ENCODE assay signal across 9 cellular contexts in genomic region chrX:32483534-32484136, GRCh38.
DNase-seq lines count a peak whose midpoint lies in the region; ATAC-seq and TF ChIP-seq lines count a peak whose summit lies in the region.
"Had no signal": no experiment of that assay in that cellular context is flagged by ENCODE, and none has a peak within 500 bp of the region (broad histone marks: within the 10 kb centered on the region; RNA-seq: fewer than 3 reads in every experiment).

No MANE protein-coding gene starts in this region.

- no peak overlapping the region for H3K4me3 Mint-ChIP-seq in nephron progenitor cell
- H3K4me3 Mint-ChIP-seq in activated T-helper 2 cell treated with anti-CD3 and anti-CD28 coated beads, Interferon-gamma antibody, Interleukin-2, Interleukin-4, amounts not matched to agents 10 μg/mL and 5 μg/mL and 100 μg/mL, durations not matched to agents 14 hours and 24 hours and 36 hours (ENCODE audit: low read depth) = no peak overlapping the region

- H3K9me3 Mint-ChIP-seq in nephron progenitor cell = no peaks in the 10 kb centered on the region
- no peaks in the 10 kb centered on the region for H3K9me3 Mint-ChIP-seq in activated T-helper 2 cell treated with anti-CD3 and anti-CD28 coated beads, Interferon-gamma antibody, Interleukin-2, Interleukin-4, amounts not matched to agents 10 μg/mL and 5 μg/mL and 100 μg/mL, durations not matched to agents 14 hours and 24 hours and 36 hours

- no peaks in the 10 kb centered on the region for H3K36me3 Mint-ChIP-seq in nephron progenitor cell (ENCODE audit: low read depth)
- H3K36me3 Mint-ChIP-seq in activated T-helper 2 cell treated with anti-CD3 and anti-CD28 coated beads, Interferon-gamma antibody, Interleukin-2, Interleukin-4, amounts not matched to agents 10 μg/mL and 5 μg/mL and 100 μg/mL, durations not matched to agents 14 hours and 24 hours and 36 hours (ENCODE audit: low read depth) = no peaks in the 10 kb centered on the region

- CTCF ChIA-PET in GM10248 (lab: Yijun Ruan, JAX) (no interaction called here), IMR-90 (lab: Yijun Ruan, JAX) (interaction anchor here (0.6 to 1.4 kb wide), 3 partner anchors 16 to 230 kb away, joined by 3 to 4 read pairs (median 3); no protein-coding TSS in a partner anchor)

- no peak overlapping the region for H2BK120ac ChIP-seq in IMR-90 (ENCODE audit: low read depth, low read length)

- POLR2A ChIA-PET in GM10248 (lab: Yijun Ruan, JAX) = no interaction called here
- POLR2A ChIA-PET in IMR-90 (lab: Charles Lee; ENCODE audit: unreplicated experiment) = no interaction called here

- dilution Hi-C loops in IMR-90 (cut with HindIII; ENCODE audit: low sequenced_read_pairs, unreplicated experiment) = no loop called here

- intact Hi-C loops in IMR-90 (cut with micrococcal nuclease) = no loop called here
- intact Hi-C loops in activated T-helper 2 cell treated with anti-CD3 and anti-CD28 coated beads, Interferon-gamma antibody, Interleukin-2, Interleukin-4, amounts not matched to agents 10 μg/mL and 5 μg/mL and 100 μg/mL, durations not matched to agents 14 hours and 24 hours and 36 hours (cut with micrococcal nuclease) = no loop called here

- TF ChIP-seq RAD21 in IMR-90 (IDR thresholded peaks at IDR 0.05; ENCODE audit: low read length) = peak; percentile 22; the same call in 1 of the 2 replicates

- WGBS in IMR-90 (ENCODE audit: extremely low coverage in 2 of 2, insufficient read length in 1 of 2), 2 experiments = no CpG with 5 or more reads among the region's 3 CpGs

- H3K18ac ChIP-seq in IMR-90 (ENCODE audit: low read depth, low read length) = no peak overlapping the region

- ATAC-seq in IMR-90 (ENCODE audit: low read depth) (no peak), HG03571 (IDR thresholded peaks at IDR 0.05; ENCODE audit: unreplicated experiment) (no peak)

- no peak overlapping the region for H2AFZ ChIP-seq in IMR-90 (replicated peaks; ENCODE audit: low read length, poor library complexity)

- no peak overlapping the region for H4K8ac ChIP-seq in IMR-90 (ENCODE audit: low read depth in 2 of 2, low read length in 2 of 2)

- H3K14ac ChIP-seq in IMR-90 (replicated peaks; ENCODE audit: low read depth, low read length) = no peak overlapping the region

- no peak overlapping the region for H4K91ac ChIP-seq in IMR-90 (ENCODE audit: insufficient read depth, low read depth, low read length)

- H4K20me1 ChIP-seq in IMR-90 (ENCODE audit: insufficient read depth, low read length) = no peaks in the 10 kb centered on the region

- H3K27ac ChIP-seq in IMR-90 (ENCODE audit: insufficient read depth, low read length) = no peak overlapping the region

- no peaks in the 10 kb centered on the region for H3K9me1 ChIP-seq in IMR-90 (ENCODE audit: insufficient read depth, low read length)

- H2BK20ac ChIP-seq in IMR-90 (ENCODE audit: low read depth, low read length) = no peak overlapping the region

- H2BK5ac ChIP-seq in IMR-90 (ENCODE audit: low read depth, low read length, poor library complexity, severe bottlenecking) = no peak overlapping the region

- no peaks in the 10 kb centered on the region for H3K36me3 ChIP-seq in IMR-90 (ENCODE audit: control insufficient read depth, insufficient read depth, low read length)
- H3K36me3 ChIP-seq in adipocyte (ENCODE audit: control insufficient read depth, insufficient read depth, low read length, severe bottlenecking) = no peaks in the 10 kb centered on the region

- H3K9me3 ChIP-seq in IMR-90 (ENCODE audit: control insufficient read depth, insufficient read depth, low read length) = no peaks in the 10 kb centered on the region
- no peaks in the 10 kb centered on the region for H3K9me3 ChIP-seq in adipocyte (ENCODE audit: control insufficient read depth, low read length)

- no peak for DNase-seq in GM10248 (ENCODE audit: extremely low spot score)
- no peak for DNase-seq in IMR-90
- peak; percentile 13 for DNase-seq in adipocyte (ENCODE audit: low read depth)
- DNase-seq in nephron progenitor cell = no peak
- no peak for DNase-seq in activated T-helper 2 cell treated with anti-CD3 and anti-CD28 coated beads, Interferon-gamma antibody, Interleukin-2, Interleukin-4, amounts not matched to agents 10 μg/mL and 5 μg/mL and 100 μg/mL, durations not matched to agents 14 hours and 24 hours and 36 hours (ENCODE audit: low spot score)
- no peak for DNase-seq in NCI-H526 treated with DMSO at 0.1 percent for 48 hours (lab: John Stamatoyannopoulos, UW)
- no peak for DNase-seq in central memory CD4-positive, alpha-beta T cell
- DNase-seq: activated CD8-positive, alpha-beta memory T cell treated with anti-CD3 and anti-CD28 coated beads, Interleukin-2, amount 50 U/mL, for 4 hours had no signal

- H4K5ac ChIP-seq in IMR-90 (ENCODE audit: low read depth, low read length) = no peak overlapping the region

- no peaks in the 10 kb centered on the region for H3K4me1 Mint-ChIP-seq in nephron progenitor cell
- H3K4me1 Mint-ChIP-seq in activated T-helper 2 cell treated with anti-CD3 and anti-CD28 coated beads, Interferon-gamma antibody, Interleukin-2, Interleukin-4, amounts not matched to agents 10 μg/mL and 5 μg/mL and 100 μg/mL, durations not matched to agents 14 hours and 24 hours and 36 hours (ENCODE audit: low read depth) = no peaks in the 10 kb centered on the region

- no peak overlapping the region for H3K56ac ChIP-seq in IMR-90 (ENCODE audit: extremely low read depth, insufficient read depth, low read length)

- no peak for TF ChIP-seq POLR2A in IMR-90 (IDR thresholded peaks at IDR 0.05; ENCODE audit: low read depth, low read length)

- H3K4me3 ChIP-seq in IMR-90 (ENCODE audit: insufficient read depth, low read depth, low read length) (no peak overlapping the region), adipocyte (ENCODE audit: low read length) (no peak overlapping the region)

- H3K4me2 ChIP-seq in IMR-90 (ENCODE audit: low read depth, low read length) = no peak overlapping the region

- no peaks in the 10 kb centered on the region for H3K79me1 ChIP-seq in IMR-90 (ENCODE audit: low read depth in 1 of 2, low read length in 2 of 2)

- no peak overlapping the region for H2BK15ac ChIP-seq in IMR-90 (ENCODE audit: low read depth, low read length)

- no peak overlapping the region for H3K27ac Mint-ChIP-seq in nephron progenitor cell
- no peak overlapping the region for H3K27ac Mint-ChIP-seq in activated T-helper 2 cell treated with anti-CD3 and anti-CD28 coated beads, Interferon-gamma antibody, Interleukin-2, Interleukin-4, amounts not matched to agents 10 μg/mL and 5 μg/mL and 100 μg/mL, durations not matched to agents 14 hours and 24 hours and 36 hours

- H3K4ac ChIP-seq in IMR-90 (ENCODE audit: low read depth, low read length) = no peak overlapping the region

- H3K23ac ChIP-seq in IMR-90 (ENCODE audit: low read depth, low read length) = no peak overlapping the region

- no peaks in the 10 kb centered on the region for H3K27me3 ChIP-seq in IMR-90 (ENCODE audit: control insufficient read depth, insufficient read depth, low read length)
- H3K27me3 ChIP-seq in adipocyte (replicated peaks; ENCODE audit: control insufficient read depth, insufficient read depth, low read length) = no peaks in the 10 kb centered on the region

- H2AK5ac ChIP-seq in IMR-90 (ENCODE audit: low read depth, low read length) = no peak overlapping the region

- TF ChIP-seq CTCF in GM10248 (IDR thresholded peaks at IDR 0.05; ENCODE audit: control extremely low read depth, extremely low read depth, low read depth, missing control alignments) (peak; percentile 11), IMR-90 (conservative IDR thresholded peaks at IDR 0.05; ENCODE audit: low read depth, low read length) (peak; percentile 39), nephron progenitor cell (IDR thresholded peaks at IDR 0.05) (peak; percentile 48)

- no peak overlapping the region for H2AK9ac ChIP-seq in IMR-90 (replicated peaks; ENCODE audit: low read depth, low read length, poor library complexity)

- in situ Hi-C loops in IMR-90 (cut with MboI; ENCODE audit: low sequenced_read_pairs) = no loop called here

- H3K4me1 ChIP-seq in IMR-90 (ENCODE audit: control insufficient read depth, insufficient read depth, low read length) = no peaks in the 10 kb centered on the region
- H3K4me1 ChIP-seq in adipocyte (ENCODE audit: control insufficient read depth, insufficient read depth, low read length) = peaks cover 3% of the 10 kb centered on the region

- no peak overlapping the region for H3K9ac ChIP-seq in IMR-90 (ENCODE audit: low read depth, low read length)
- H3K9ac ChIP-seq in adipocyte (ENCODE audit: low read length) = no peak overlapping the region

- no TSS peak for BruUV-seq in IMR-90 (replicated peaks; lab: Mats Ljungman, UMichigan)

- no peaks in the 10 kb centered on the region for H3K27me3 Mint-ChIP-seq in nephron progenitor cell (ENCODE audit: low read depth, poor library complexity)
- no peaks in the 10 kb centered on the region for H3K27me3 Mint-ChIP-seq in activated T-helper 2 cell treated with anti-CD3 and anti-CD28 coated beads, Interferon-gamma antibody, Interleukin-2, Interleukin-4, amounts not matched to agents 10 μg/mL and 5 μg/mL and 100 μg/mL, durations not matched to agents 14 hours and 24 hours and 36 hours (ENCODE audit: low read depth)

TF ChIP-seq in IMR-90, 13 proteins besides CTCF, POLR2A, EP300 and RAD21 (continues in another document):
- TF ChIP-seq USF2 (IDR thresholded peaks at IDR 0.05; ENCODE audit: low read depth, low read length) (no peak), RCOR1 (IDR thresholded peaks at IDR 0.05; ENCODE audit: insufficient replicate concordance, low read length) (no peak), SMC3 (IDR thresholded peaks at IDR 0.05; ENCODE audit: low read depth, low read length) (no peak), MAFK (IDR thresholded peaks at IDR 0.05; ENCODE audit: low read depth, low read length) (no peak), CEBPB (IDR thresholded peaks at IDR 0.05; ENCODE audit: low read depth, low read length) (no peak), NFE2L2 (IDR thresholded peaks at IDR 0.05; ENCODE audit: low read depth, low read length) (no peak), CHD1 (IDR thresholded peaks at IDR 0.05; ENCODE audit: low read depth, low read length) (no peak), FOS (IDR thresholded peaks at IDR 0.05; ENCODE audit: low read depth, low read length) (no peak)
